ENCODE assay signal across 28 cellular contexts in genomic region chr3:62551556-62551955, GRCh38.
"Had no signal": no experiment of that assay in that cellular context is flagged by ENCODE, and none has a peak within 500 bp of the region (broad histone marks: within the 10 kb centered on the region; RNA-seq: fewer than 3 reads in every experiment).

No MANE protein-coding gene starts in this region.

- H3K9me3 Mint-ChIP-seq: stimulated activated memory B cell treated with anti-CD40 and anti-IgM and Interleukin-4, amounts not matched to agents 10 μg/mL and 1 μg/mL and 100 μg/mL, for 72 hours; stimulated activated naive CD8-positive, alpha-beta T cell treated with anti-CD3 and anti-CD28 coated beads, Interleukin-15, amount 100 ng/mL, for 72 hours; stimulated activated naive CD8-positive, alpha-beta T cell treated with anti-CD3 and anti-CD28 coated beads, Interleukin-15, Interleukin-2, amounts not matched to agents 100 ng/mL and 50 ng/mL, for 24 hours; type B pancreatic cell had no signal

- H3K36me3 Mint-ChIP-seq: stimulated activated effector memory CD8-positive, alpha-beta T cell treated with anti-CD3 and anti-CD28 coated beads, Interleukin-12 subunit alpha, Interleukin-12 subunit beta, amount 100 ng/mL, for 72 hours; stimulated activated memory B cell treated with anti-CD40 and anti-IgM and Interleukin-4, amounts not matched to agents 10 μg/mL and 1 μg/mL and 100 μg/mL, for 72 hours; stimulated activated naive B cell treated with anti-CD40 and anti-IgM and Interleukin-4, amounts not matched to agents 10 μg/mL and 1 μg/mL and 100 μg/mL, for 72 hours; type B pancreatic cell had no signal

- H3K4me1 Mint-ChIP-seq: stimulated activated effector memory CD8-positive, alpha-beta T cell treated with anti-CD3 and anti-CD28 coated beads, Interleukin-12 subunit alpha, Interleukin-12 subunit beta, amount 100 ng/mL, for 72 hours; stimulated activated memory B cell treated with anti-CD40 and anti-IgM and Interleukin-4, amounts not matched to agents 10 μg/mL and 1 μg/mL and 100 μg/mL, for 72 hours; stimulated activated naive B cell treated with anti-CD40 and anti-IgM and Interleukin-4, amounts not matched to agents 10 μg/mL and 1 μg/mL and 100 μg/mL, for 72 hours; stimulated activated naive CD8-positive, alpha-beta T cell treated with anti-CD3 and anti-CD28 coated beads, Interleukin-15, amount 100 ng/mL, for 72 hours had no signal

- ATAC-seq: stimulated activated effector memory CD8-positive, alpha-beta T cell treated with anti-CD3 and anti-CD28 coated beads, Interleukin-12 subunit alpha, Interleukin-12 subunit beta, amount 100 ng/mL, for 72 hours; stimulated activated memory B cell treated with anti-CD40 and anti-IgM and Interleukin-4, amounts not matched to agents 10 μg/mL and 1 μg/mL and 100 μg/mL, for 72 hours; stimulated activated naive B cell treated with anti-CD40 and anti-IgM and Interleukin-4, amounts not matched to agents 10 μg/mL and 1 μg/mL and 100 μg/mL, for 72 hours; stimulated activated naive CD8-positive, alpha-beta T cell treated with anti-CD3 and anti-CD28 coated beads, Interleukin-15, amount 100 ng/mL, for 72 hours; stimulated activated naive CD8-positive, alpha-beta T cell treated with anti-CD3 and anti-CD28 coated beads, Interleukin-15, Interleukin-2, amounts not matched to agents 100 U/mL and 50 U/mL, for 24 hours; upper lobe of right lung had no signal

- FAIRE-seq: urothelium cell line had no signal

- H3K4me3 Mint-ChIP-seq: stimulated activated effector memory CD8-positive, alpha-beta T cell treated with anti-CD3 and anti-CD28 coated beads, Interleukin-12 subunit alpha, Interleukin-12 subunit beta, amount 100 ng/mL, for 72 hours; stimulated activated memory B cell treated with anti-CD40 and anti-IgM and Interleukin-4, amounts not matched to agents 10 μg/mL and 1 μg/mL and 100 μg/mL, for 72 hours; stimulated activated naive B cell treated with anti-CD40 and anti-IgM and Interleukin-4, amounts not matched to agents 10 μg/mL and 1 μg/mL and 100 μg/mL, for 72 hours; stimulated activated naive CD8-positive, alpha-beta T cell treated with anti-CD3 and anti-CD28 coated beads, Interleukin-15, amount 100 ng/mL, for 72 hours; stimulated activated naive CD8-positive, alpha-beta T cell treated with anti-CD3 and anti-CD28 coated beads, Interleukin-15, Interleukin-2, amounts not matched to agents 100 ng/mL and 50 ng/mL, for 24 hours; type B pancreatic cell had no signal

- H3K27me3 Mint-ChIP-seq: stimulated activated memory B cell treated with anti-CD40 and anti-IgM and Interleukin-4, amounts not matched to agents 10 μg/mL and 1 μg/mL and 100 μg/mL, for 72 hours had no signal

- H3K27me3 ChIP-seq: stomach, suprapubic skin, testis, thyroid gland, tibial nerve, transverse colon, upper lobe of left lung, upper lobe of right lung, uterus, vagina had no signal

- H3K4me1 ChIP-seq: stomach, suprapubic skin, testis, thyroid gland, tibial artery, tibial nerve, transverse colon, upper lobe of left lung, upper lobe of right lung, uterus, vagina had no signal

- H3K9me3 ChIP-seq: stomach, suprapubic skin, testis, thoracic aorta, thyroid gland, tibial artery, tibial nerve, transverse colon, upper lobe of left lung, upper lobe of right lung, uterus, vagina had no signal

- H3K4me3 ChIP-seq: stomach, suprapubic skin, testis, thoracic aorta, thyroid gland, tibial artery, tibial nerve, transverse colon, upper lobe of left lung, upper lobe of right lung, uterus, vagina had no signal

- DNase-seq: stimulated activated CD4-positive, alpha-beta T cell treated with anti-CD3 and anti-CD28 coated beads, Interleukin-2, amount 100 ng/mL, for 48 hours; stimulated activated CD4-positive, alpha-beta T cell treated with anti-CD3 and anti-CD28 coated beads, Interleukin-4, amount 100 ng/mL, for 1 hour; stimulated activated CD4-positive, alpha-beta T cell treated with anti-CD3 and anti-CD28 coated beads, Interleukin-4, amount 100 ng/mL, for 24 hours; stimulated activated CD4-positive, alpha-beta T cell treated with anti-CD3 and anti-CD28 coated beads, Interleukin-4, amount 100 ng/mL, for 4 hours; stimulated activated CD8-positive, alpha-beta memory T cell treated with anti-CD3 and anti-CD28 coated beads, Interleukin-4, amount 100 ng/mL, for 48 hours; stimulated activated naive B cell treated with anti-CD40 and anti-IgM and Interleukin-4, amounts not matched to agents 10 μg/mL and 1 μg/mL and 100 μg/mL, for 72 hours; stimulated activated naive CD4-positive, alpha-beta T cell; stimulated activated naive CD4-positive, alpha-beta T cell treated with Interleukin-2 at 50 U/mL for 16 hours; stimulated activated naive CD8-positive, alpha-beta T cell treated with anti-CD3 and anti-CD28 coated beads, Interleukin-15, amount 100 ng/mL, for 72 hours; stimulated activated naive CD8-positive, alpha-beta T cell treated with anti-CD3 and anti-CD28 coated beads, Interleukin-15, Interleukin-2, amounts not matched to agents 100 U/mL and 50 U/mL, for 24 hours; stomach; substantia nigra; testis; thyroid gland; tibial artery; transverse colon; upper lobe of left lung; upper lobe of right lung; uterus had no signal

- H3K36me3 ChIP-seq: stomach, suprapubic skin, thoracic aorta, thyroid gland, tibial artery, tibial nerve, transverse colon, upper lobe of left lung, upper lobe of right lung, uterus, vagina had no signal

- H3K27ac ChIP-seq: stomach, suprapubic skin, testis, thoracic aorta, thyroid gland, tibial artery, tibial nerve, transverse colon, upper lobe of left lung, upper lobe of right lung, uterus, vagina had no signal
